ENCODE assay signal across 12 cellular contexts in the genomic region with DNA sequence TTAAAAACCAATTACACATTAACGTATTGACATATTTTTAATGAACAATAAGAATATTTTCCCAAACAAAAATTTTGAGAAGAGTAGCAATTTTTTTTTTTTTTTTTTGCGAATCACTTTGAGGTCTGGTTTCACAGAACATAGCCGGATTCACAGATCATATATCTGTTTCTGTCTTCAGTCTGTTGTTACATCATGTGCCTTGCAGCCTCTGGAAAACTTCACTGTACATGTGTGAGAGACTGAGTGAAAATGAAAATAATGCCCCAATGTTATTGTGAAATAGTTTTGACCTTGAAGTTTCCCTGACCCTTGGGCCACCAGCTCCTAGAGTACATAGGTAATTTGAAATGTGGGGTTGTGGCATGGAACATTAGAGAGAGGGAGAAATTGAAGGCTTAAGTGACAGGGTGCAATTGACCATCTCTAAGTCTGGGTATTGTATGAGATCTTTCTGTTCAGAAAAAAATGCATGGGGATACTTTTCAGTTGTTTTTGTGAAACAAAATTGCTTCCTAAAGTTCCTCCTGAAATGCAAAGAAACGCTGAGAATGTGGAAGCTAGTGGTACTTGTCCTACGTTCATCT. TPM values are rescaled to one million over a fixed set of nuclear protein-coding genes. Genes with fewer than 3 reads are reported as not detected.
A peak's percentile ranks its signal among the peaks of the same experiment; 100 is the strongest.
DNase-seq lines count a peak whose midpoint lies in the region; ATAC-seq, FAIRE-seq and TF ChIP-seq lines count a peak whose summit lies in the region.
"Had no signal": no experiment of that assay in that cellular context is flagged by ENCODE, and none has a peak within 500 bp of the region (broad histone marks: within the 10 kb centered on the region; RNA-seq: fewer than 3 reads in every experiment).

No MANE protein-coding gene starts in this region.

- H3K9me3 ChIP-seq in HEK293 (ENCODE audit: control insufficient read depth, insufficient read depth, low read depth, low read length) (no peaks in the 10 kb centered on the region), mesodermal cell (ENCODE audit: control insufficient read depth, low read length) (no peaks in the 10 kb centered on the region), kidney (ENCODE audit: control insufficient read depth in 1 of 2, low read length in 2 of 2) (no peaks in the 10 kb centered on the region)
- H3K9me3 ChIP-seq: stomach had no signal

- TF ChIP-seq CTCF in HEK293 (tag by site-specific recombination; IDR thresholded peaks at IDR 0.05) = no peak
- TF ChIP-seq CTCF in kidney (IDR thresholded peaks at IDR 0.05; ENCODE audit: borderline replicate concordance, extremely low read depth, insufficient read depth) = no peak

- H3K4me3 ChIP-seq in HEK293 (ENCODE audit: low read depth, low read length) (no peak overlapping the region), mesodermal cell (ENCODE audit: extremely low read depth, insufficient read depth, low read length, poor library complexity, severe bottlenecking) (no peak overlapping the region), kidney (ENCODE audit: low read length in 2 of 2) (no peak overlapping the region)
- H3K4me3 ChIP-seq: lung, stomach had no signal

- no peak overlapping the region for H3K9ac ChIP-seq in kidney (ENCODE audit: low read length in 2 of 2)

- H3K36me3 ChIP-seq in HEK293 (ENCODE audit: control insufficient read depth in 2 of 2, insufficient read depth in 1 of 2, low read length in 2 of 2) = no peaks in the 10 kb centered on the region
- no peaks in the 10 kb centered on the region for H3K36me3 ChIP-seq in mesodermal cell (ENCODE audit: control insufficient read depth, insufficient read depth, low read length)
- H3K36me3 ChIP-seq in kidney (ENCODE audit: control insufficient read depth in 1 of 2, insufficient read depth in 2 of 2, low read length in 2 of 2) = peaks cover 0 to 7% of the 10 kb centered on the region in 2 donors
- H3K36me3 ChIP-seq: stomach had no signal

- H3K27ac ChIP-seq in HEK293 (ENCODE audit: extremely low read depth, low read depth, low read length) (no peak overlapping the region), mesodermal cell (ENCODE audit: low read depth, low read length, severe bottlenecking) (peak overlapping the region; percentile 33), kidney (ENCODE audit: low read depth in 2 of 2, low read length in 2 of 2) (peak overlapping the region in 1 of 2 donors; percentile 3)
- H3K27ac ChIP-seq: stomach had no signal

- POLR2A ChIA-PET in HEK293 (lab: Yijun Ruan, JAX) = interaction anchor here (1.9 kb wide), 1 partner anchor 14 kb away, joined by 6 read pairs; a partner anchor contains a TSS

- 83 to 100% methylated on average over 1 to 3 of the region's 5 CpGs for WGBS in mesodermal cell (ENCODE audit: insufficient coverage in 2 of 2), 2 experiments

- peak; percentile 25 for ATAC-seq in GM18519 (IDR thresholded peaks at IDR 0.05; ENCODE audit: low FRiP score, unreplicated experiment)

- CTCF ChIA-PET in HEK293 (lab: Yijun Ruan, JAX) = interaction anchor here (0.6 kb wide), 1 partner anchor 30 kb away, joined by 6 read pairs; no protein-coding TSS in a partner anchor

- H3K4me1 ChIP-seq in HEK293 (ENCODE audit: control insufficient read depth, insufficient read depth, low read length) = peaks cover 8% of the 10 kb centered on the region
- no peaks in the 10 kb centered on the region for H3K4me1 ChIP-seq in mesodermal cell (ENCODE audit: control insufficient read depth, insufficient read depth, low read length, poor library complexity, severe bottlenecking)
- peaks cover 12 to 18% of the 10 kb centered on the region in 2 donors for H3K4me1 ChIP-seq in kidney (ENCODE audit: control insufficient read depth in 1 of 2, insufficient read depth in 1 of 2, low read depth in 1 of 2, low read length in 2 of 2)

- intact Hi-C loops in kidney (cut with DNase I) = no loop called here

- no peak for FAIRE-seq in kidney (lab: Jason Lieb, UNC)

- DNase-seq in OCI-M1 (lab: John Stamatoyannopoulos, UW) (peak; percentile 98), germinal center (ENCODE audit: low spot score) (no peak), GM19238 (ENCODE audit: insufficient read length, low spot score) (no peak), NCI-H2029 treated with DMSO at 0.1 percent for 48 hours (lab: John Stamatoyannopoulos, UW) (no peak), kidney (no peak)
- DNase-seq: activated CD4-positive, alpha-beta T cell treated with anti-CD3 and anti-CD28 coated beads, Interleukin-2, amount 50 U/mL, for 4 hours; NCI-H1436; stomach had no signal

TF ChIP-seq in HEK293, 187 proteins besides CTCF, POLR2A, EP300 and RAD21:
- TF ChIP-seq KLF9 (tag by site-specific recombination; IDR thresholded peaks at IDR 0.05; ENCODE audit: low read depth) (no peak), ZBTB17 (tag by site-specific recombination; IDR thresholded peaks at IDR 0.05) (peak; percentile 35), ZNF16 (tag by site-specific recombination; IDR thresholded peaks at IDR 0.05; ENCODE audit: low read depth) (no peak), ZNF501 (tag by site-specific recombination; IDR thresholded peaks at IDR 0.05) (no peak)
- TF ChIP-seq, protein P1, sequence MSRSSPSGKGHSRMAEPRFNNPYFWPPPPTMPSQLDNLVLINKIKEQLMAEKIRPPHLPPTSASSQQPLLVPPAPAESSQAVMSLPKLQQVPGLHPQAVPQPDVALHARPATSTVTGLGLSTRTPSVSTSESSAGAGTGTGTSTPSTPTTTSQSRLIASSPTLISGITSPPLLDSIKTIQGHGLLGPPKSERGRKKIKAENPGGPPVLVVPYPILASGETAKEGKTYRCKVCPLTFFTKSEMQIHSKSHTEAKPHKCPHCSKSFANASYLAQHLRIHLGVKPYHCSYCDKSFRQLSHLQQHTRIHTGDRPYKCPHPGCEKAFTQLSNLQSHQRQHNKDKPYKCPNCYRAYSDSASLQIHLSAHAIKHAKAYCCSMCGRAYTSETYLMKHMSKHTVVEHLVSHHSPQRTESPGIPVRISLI (tag by site-specific recombination; IDR thresholded peaks at IDR 0.05) = no peak
- TF ChIP-seq, protein P2, sequence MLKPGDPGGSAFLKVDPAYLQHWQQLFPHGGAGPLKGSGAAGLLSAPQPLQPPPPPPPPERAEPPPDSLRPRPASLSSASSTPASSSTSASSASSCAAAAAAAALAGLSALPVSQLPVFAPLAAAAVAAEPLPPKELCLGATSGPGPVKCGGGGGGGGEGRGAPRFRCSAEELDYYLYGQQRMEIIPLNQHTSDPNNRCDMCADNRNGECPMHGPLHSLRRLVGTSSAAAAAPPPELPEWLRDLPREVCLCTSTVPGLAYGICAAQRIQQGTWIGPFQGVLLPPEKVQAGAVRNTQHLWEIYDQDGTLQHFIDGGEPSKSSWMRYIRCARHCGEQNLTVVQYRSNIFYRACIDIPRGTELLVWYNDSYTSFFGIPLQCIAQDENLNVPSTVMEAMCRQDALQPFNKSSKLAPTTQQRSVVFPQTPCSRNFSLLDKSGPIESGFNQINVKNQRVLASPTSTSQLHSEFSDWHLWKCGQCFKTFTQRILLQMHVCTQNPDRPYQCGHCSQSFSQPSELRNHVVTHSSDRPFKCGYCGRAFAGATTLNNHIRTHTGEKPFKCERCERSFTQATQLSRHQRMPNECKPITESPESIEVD (tag by site-specific recombination; IDR thresholded peaks at IDR 0.05) = peak; percentile 69
TF ChIP-seq in HEK293: peak in this region for 2.

RNA-seq across cellular contexts. Expression of a gene that starts 14.0 kb away (rescaled TPM):
- polyA plus RNA-seq in mesodermal cell (2013, experiment 1 of 2) = 11.0 TPM
- polyA plus RNA-seq in mesodermal cell (2013, experiment 2 of 2) = 8.9 TPM
- total RNA-seq in kidney = 81.2 TPM
- polyA plus RNA-seq in kidney (ENCODE audit: insufficient read depth, low read depth, low replicate concordance) = 30.2 TPM

RNA-seq across cellular contexts. Expression of a gene that starts 40.0 kb away (rescaled TPM):
- 12.9 TPM for polyA plus RNA-seq in mesodermal cell (2013, experiment 1 of 2)
- polyA plus RNA-seq in mesodermal cell (2013, experiment 2 of 2) = 11.5 TPM
- 50.1 TPM for total RNA-seq in kidney
- 50.6 TPM for polyA plus RNA-seq in kidney (ENCODE audit: insufficient read depth, low read depth, low replicate concordance)
